In genomic region chr11:75428301-75428724, GRCh38 we compare ENCODE assay signal across 7 cellular contexts. TPM values are rescaled to one million over a fixed set of nuclear protein-coding genes. Genes with fewer than 3 reads are reported as not detected.
DNase-seq lines count a peak whose midpoint lies in the region; ATAC-seq and TF ChIP-seq lines count a peak whose summit lies in the region.

No MANE protein-coding gene starts in this region.

- ATAC-seq in GM19043 (IDR thresholded peaks at IDR 0.05; ENCODE audit: low read depth, unreplicated experiment), result peak; percentile 47
- ATAC-seq in naive thymus-derived CD4-positive, alpha-beta T cell, result peak; percentile 80
- ATAC-seq in stimulated activated naive B cell treated with anti-CD40 and anti-IgM and Interleukin-4, amounts not matched to agents 10 μg/mL and 1 μg/mL and 100 μg/mL, for 72 hours (replicated peaks), result peak; percentile 68 to 78

- H3K27ac Mint-ChIP-seq in naive thymus-derived CD4-positive, alpha-beta T cell, result peak overlapping the region in 4 of 9 donors; percentile 22 to 81 (median 27)
- H3K27ac Mint-ChIP-seq in stimulated activated naive B cell treated with anti-CD40 and anti-IgM and Interleukin-4, amounts not matched to agents 10 μg/mL and 1 μg/mL and 100 μg/mL, for 72 hours, result peak overlapping the region; percentile 83

- H3K27me3 Mint-ChIP-seq in naive thymus-derived CD4-positive, alpha-beta T cell, result peaks cover 31 to 52% (median 33%) of the 10 kb centered on the region in 5 donors
- peaks cover 50 to 61% of the 10 kb centered on the region in 2 donors for H3K27me3 Mint-ChIP-seq in stimulated activated naive B cell treated with anti-CD40 and anti-IgM and Interleukin-4, amounts not matched to agents 10 μg/mL and 1 μg/mL and 100 μg/mL, for 72 hours

- H3K36me3 Mint-ChIP-seq in naive thymus-derived CD4-positive, alpha-beta T cell, result peaks cover 0 to 11% (median 0%) of the 10 kb centered on the region in 5 donors
- peaks cover 10 to 26% of the 10 kb centered on the region in 2 donors for H3K36me3 Mint-ChIP-seq in stimulated activated naive B cell treated with anti-CD40 and anti-IgM and Interleukin-4, amounts not matched to agents 10 μg/mL and 1 μg/mL and 100 μg/mL, for 72 hours

- no peak for TF ChIP-seq CTCF in epithelial cell of esophagus (IDR thresholded peaks at IDR 0.05; ENCODE audit: insufficient read depth, low read depth, low read length, missing control alignments)

- H3K27ac ChIP-seq in naive thymus-derived CD4-positive, alpha-beta T cell (ENCODE audit: low read depth, low read length), result no peak overlapping the region

- peak overlapping the region; percentile 49 for H3K4me3 ChIP-seq in epithelial cell of esophagus (ENCODE audit: low read length)
- H3K4me3 ChIP-seq in naive thymus-derived CD4-positive, alpha-beta T cell (ENCODE audit: low read length), result peak overlapping the region; percentile 19

- H3K4me1 Mint-ChIP-seq in naive thymus-derived CD4-positive, alpha-beta T cell, result peaks cover 17 to 31% (median 22%) of the 10 kb centered on the region in 7 donors
- peaks cover 21 to 25% of the 10 kb centered on the region in 2 donors for H3K4me1 Mint-ChIP-seq in stimulated activated naive B cell treated with anti-CD40 and anti-IgM and Interleukin-4, amounts not matched to agents 10 μg/mL and 1 μg/mL and 100 μg/mL, for 72 hours

- H3K27me3 ChIP-seq in naive thymus-derived CD4-positive, alpha-beta T cell (ENCODE audit: control insufficient read depth in 2 of 2, insufficient read depth in 2 of 2, low read length in 2 of 2), result peaks cover 4 to 5% of the 10 kb centered on the region in 2 donors

- H3K36me3 ChIP-seq in naive thymus-derived CD4-positive, alpha-beta T cell (ENCODE audit: control insufficient read depth in 2 of 3, insufficient read depth in 3 of 3, low read length in 3 of 3), result peaks cover 0 to 7% (median 0%) of the 10 kb centered on the region in 3 experiments

- H3K4me3 Mint-ChIP-seq in naive thymus-derived CD4-positive, alpha-beta T cell, result peak overlapping the region; percentile 51 to 87 (median 78)
- peak overlapping the region; percentile 83 for H3K4me3 Mint-ChIP-seq in stimulated activated naive B cell treated with anti-CD40 and anti-IgM and Interleukin-4, amounts not matched to agents 10 μg/mL and 1 μg/mL and 100 μg/mL, for 72 hours

- DNase-seq in NCI-H460 (ENCODE audit: extremely low read depth, low read depth) (peak; percentile 78), activated T-cell treated with anti-CD3 and anti-CD28 coated beads for 4 hours (peak; percentile 56), epithelial cell of esophagus (ENCODE audit: low read depth) (peak; percentile 89), NCI-H187 treated with DMSO at 0.1 percent for 48 hours (lab: John Stamatoyannopoulos, UW) (no peak)
- peak; percentile 38 to 72 (median 55) for DNase-seq in naive thymus-derived CD4-positive, alpha-beta T cell
- DNase-seq in stimulated activated naive B cell treated with anti-CD40 and anti-IgM and Interleukin-4, amounts not matched to agents 10 μg/mL and 1 μg/mL and 100 μg/mL, for 72 hours, result peak; percentile 76

- intact Hi-C loops in naive thymus-derived CD4-positive, alpha-beta T cell (cut with micrococcal nuclease), result no loop called here

- CTCF ChIA-PET in naive thymus-derived CD4-positive, alpha-beta T cell (lab: Charles Lee), result interaction anchor here (0.6 to 1.3 kb wide), 3 partner anchors 15 to 103 kb away, joined by 3 to 6 read pairs (median 6); no protein-coding TSS in a partner anchor

- peaks cover 0 to 7% (median 3%) of the 10 kb centered on the region in 11 donors for H3K9me3 Mint-ChIP-seq in naive thymus-derived CD4-positive, alpha-beta T cell
- peaks cover 7 to 8% of the 10 kb centered on the region in 2 donors for H3K9me3 Mint-ChIP-seq in stimulated activated naive B cell treated with anti-CD40 and anti-IgM and Interleukin-4, amounts not matched to agents 10 μg/mL and 1 μg/mL and 100 μg/mL, for 72 hours

- POLR2A ChIA-PET in naive thymus-derived CD4-positive, alpha-beta T cell (lab: Charles Lee), result no interaction called here

- H3K9me3 ChIP-seq in naive thymus-derived CD4-positive, alpha-beta T cell (ENCODE audit: control insufficient read depth in 2 of 3, low read length in 3 of 3), result peaks cover 0 to 4% (median 0%) of the 10 kb centered on the region in 3 experiments

- peaks cover 10 to 12% of the 10 kb centered on the region in 2 donors for H3K4me1 ChIP-seq in naive thymus-derived CD4-positive, alpha-beta T cell (ENCODE audit: control insufficient read depth in 2 of 2, insufficient read depth in 2 of 2, low read length in 2 of 2)

RNA-seq across cellular contexts. Expression of gene KLHL35, which starts 4.7 kb away (rescaled TPM):
- total RNA-seq in NCI-H460 (2014; rRNA removed; shearing (Covaris generic)), result 4.3 and 4.7 TPM in 2 replicates
- 8.2 and 16.1 TPM in 2 replicates for polyA plus RNA-seq in NCI-H460 (2014; cell fraction: nucleus; rRNA removed)
- total RNA-seq in naive thymus-derived CD4-positive, alpha-beta T cell, result 1 to 10 TPM in 3 of 5 experiments, under 1 TPM in 2; 0.60 to 1.4 (median 1.1) TPM
- under 1 TPM; 0.57 to 0.60 TPM for polyA plus RNA-seq in naive thymus-derived CD4-positive, alpha-beta T cell

RNA-seq across cellular contexts. Expression of gene RPS3, which starts 29.0 kb away (rescaled TPM):
- 1,462 and 1,966 TPM in 2 replicates for total RNA-seq in NCI-H460 (2014; rRNA removed; shearing (Covaris generic))
- polyA plus RNA-seq in NCI-H460 (2014; cell fraction: nucleus; rRNA removed), result 1,325 and 3,348 TPM in 2 replicates
- 1,000 to 10,000 TPM; 3,135 to 5,501 (median 5,089) TPM for total RNA-seq in naive thymus-derived CD4-positive, alpha-beta T cell
- 1,000 to 10,000 TPM; 6,041 to 7,167 TPM for polyA plus RNA-seq in naive thymus-derived CD4-positive, alpha-beta T cell
